Comparison of ENCODE assay signal across 19 cellular contexts in the genomic region with DNA sequence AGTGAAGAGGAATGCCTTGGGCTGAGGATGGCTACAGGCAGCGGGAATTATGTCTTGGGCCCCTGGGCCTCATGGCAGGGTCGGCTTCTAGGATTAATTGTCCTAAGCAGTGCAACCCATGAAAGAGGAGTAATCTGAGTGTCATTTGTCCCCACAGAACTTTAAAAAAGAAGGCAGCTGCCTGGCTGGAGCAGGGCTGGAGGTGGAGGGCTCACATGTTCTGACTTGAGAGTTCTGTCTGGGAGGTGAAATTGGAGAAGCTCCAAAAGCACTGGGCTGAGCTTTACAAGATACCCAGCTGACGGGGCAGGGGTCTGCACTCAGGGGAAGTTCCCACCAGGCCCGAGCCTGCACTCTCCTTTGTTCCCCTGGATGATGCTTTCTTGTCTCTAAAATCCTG. TPM values are rescaled to one million over a fixed set of nuclear protein-coding genes. Genes with fewer than 3 reads are reported as not detected.
DNase-seq lines count a peak whose midpoint lies in the region; ATAC-seq, FAIRE-seq and TF ChIP-seq lines count a peak whose summit lies in the region.
"Had no signal": no experiment of that assay in that cellular context is flagged by ENCODE, and none has a peak within 500 bp of the region (broad histone marks: within the 10 kb centered on the region; RNA-seq: fewer than 3 reads in every experiment).

No MANE protein-coding gene starts in this region.

- no peaks in the 10 kb centered on the region for H3K9me3 ChIP-seq in CD8-positive, alpha-beta T cell (ENCODE audit: low read length)
- H3K9me3 ChIP-seq: A549; BLaER1 treated with 17β-estradiol and CSF1 and Interleukin-3, amounts not matched to agents 10 nM and 100 nM had no signal

- H3K27me3 ChIP-seq in bronchial epithelial cell (ENCODE audit: control insufficient read depth, insufficient read depth, low read length), result no peaks in the 10 kb centered on the region
- no peaks in the 10 kb centered on the region for H3K27me3 ChIP-seq in CD8-positive, alpha-beta T cell (ENCODE audit: insufficient read depth, low read length)
- H3K27me3 ChIP-seq: BLaER1 treated with 17β-estradiol and CSF1 and Interleukin-3, amounts not matched to agents 10 nM and 100 nM had no signal

- H3K4me1 ChIP-seq in CD8-positive, alpha-beta T cell (ENCODE audit: insufficient read depth, low read length), result no peaks in the 10 kb centered on the region
- H3K4me1 ChIP-seq: A549 had no signal

- H3K36me3 Mint-ChIP-seq in nephron progenitor cell (ENCODE audit: low read depth) (no peaks in the 10 kb centered on the region), type B pancreatic cell (no peaks in the 10 kb centered on the region)
- no peaks in the 10 kb centered on the region for H3K36me3 Mint-ChIP-seq in CD8-positive, alpha-beta T cell

- DNase-seq in NCI-H82 (lab: John Stamatoyannopoulos, UW) (peak; percentile 37), NCI-H82 treated with DMSO at 0.1 percent for 48 hours (lab: John Stamatoyannopoulos, UW; ENCODE audit: unreplicated experiment) (no peak), bronchial epithelial cell (ENCODE audit: low read depth) (peak; percentile 50), nephron progenitor cell (peak; percentile 31), type B pancreatic cell (ENCODE audit: extremely low spot score, unreplicated experiment) (no peak)
- DNase-seq in CD8-positive, alpha-beta T cell, result no peak
- DNase-seq in activated CD4-positive, alpha-beta T cell treated with anti-CD3 and anti-CD28 coated beads for 1 hour, result no peak
- DNase-seq: H9; NCI-H1930; NCI-H524; NK-92 treated with Interleukin-12 subunit alpha and Interleukin-12 subunit beta, amount 100 ng/mL, for 24 hours; SIG-M5 had no signal

- H3K4me3 ChIP-seq in bronchial epithelial cell (ENCODE audit: low read depth, low read length), result no peak overlapping the region
- no peak overlapping the region for H3K4me3 ChIP-seq in CD8-positive, alpha-beta T cell (ENCODE audit: low read depth, low read length)
- H3K4me3 ChIP-seq: A549; BLaER1 treated with 17β-estradiol and CSF1 and Interleukin-3, amounts not matched to agents 10 nM and 100 nM had no signal

- FAIRE-seq in bronchial epithelial cell (lab: Jason Lieb, UNC), result no peak
- FAIRE-seq: A549, GM12892 had no signal

- intact Hi-C loops in CD8-positive, alpha-beta T cell (cut with DNase I, micrococcal nuclease), result loop anchor here in 1 of 2 experiments (5.0 kb wide), 1 partner anchor 133 kb away; no protein-coding TSS in a partner anchor

- peaks cover 13% of the 10 kb centered on the region for H3K27me3 Mint-ChIP-seq in nephron progenitor cell (ENCODE audit: low read depth, poor library complexity)
- H3K27me3 Mint-ChIP-seq in type B pancreatic cell, result peaks cover 3% of the 10 kb centered on the region
- H3K27me3 Mint-ChIP-seq in CD8-positive, alpha-beta T cell (ENCODE audit: low read depth), result peaks cover 7% of the 10 kb centered on the region

- H3K9me3 Mint-ChIP-seq in nephron progenitor cell (no peaks in the 10 kb centered on the region), type B pancreatic cell (no peaks in the 10 kb centered on the region)
- H3K9me3 Mint-ChIP-seq in CD8-positive, alpha-beta T cell, result no peaks in the 10 kb centered on the region
- H3K9me3 Mint-ChIP-seq: H9 had no signal

- H3K36me3 ChIP-seq in bronchial epithelial cell (ENCODE audit: control insufficient read depth, insufficient read depth, low read length), result no peaks in the 10 kb centered on the region
- no peaks in the 10 kb centered on the region for H3K36me3 ChIP-seq in CD8-positive, alpha-beta T cell (ENCODE audit: insufficient read depth, low read length)
- H3K36me3 ChIP-seq: BLaER1 treated with 17β-estradiol and CSF1 and Interleukin-3, amounts not matched to agents 10 nM and 100 nM had no signal

- H3K4me3 Mint-ChIP-seq in nephron progenitor cell (no peak overlapping the region), type B pancreatic cell (no peak overlapping the region)
- H3K4me3 Mint-ChIP-seq in CD8-positive, alpha-beta T cell, result no peak overlapping the region
- H3K4me3 Mint-ChIP-seq: H9 had no signal

- POLR2A ChIA-PET in CD8-positive, alpha-beta T cell (lab: Charles Lee), result no interaction called here

- H3K27ac Mint-ChIP-seq in nephron progenitor cell (peak overlapping the region; percentile 79), type B pancreatic cell (peak overlapping the region; percentile 17)
- no peak overlapping the region for H3K27ac Mint-ChIP-seq in CD8-positive, alpha-beta T cell
- H3K27ac Mint-ChIP-seq: H9 had no signal

- ATAC-seq in CD8-positive, alpha-beta T cell, result no peak
- no peak for ATAC-seq in HG02610 (IDR thresholded peaks at IDR 0.05; ENCODE audit: unreplicated experiment)
- ATAC-seq: A549 had no signal

- no peak overlapping the region for H3K27ac ChIP-seq in CD8-positive, alpha-beta T cell (ENCODE audit: low read depth, low read length)
- H3K27ac ChIP-seq: A549; BLaER1 treated with 17β-estradiol and CSF1 and Interleukin-3, amounts not matched to agents 10 nM and 100 nM; HL-60 had no signal

- peaks cover 29% of the 10 kb centered on the region for H3K4me1 Mint-ChIP-seq in nephron progenitor cell
- H3K4me1 Mint-ChIP-seq in type B pancreatic cell (ENCODE audit: unreplicated experiment), result peaks cover 19% of the 10 kb centered on the region
- no peaks in the 10 kb centered on the region for H3K4me1 Mint-ChIP-seq in CD8-positive, alpha-beta T cell (ENCODE audit: low read depth)

- no peak for TF ChIP-seq CTCF in bronchial epithelial cell (IDR thresholded peaks at IDR 0.05; ENCODE audit: insufficient read depth, low read length, severe bottlenecking)
- TF ChIP-seq CTCF in nephron progenitor cell (IDR thresholded peaks at IDR 0.05), result no peak
- no peak for TF ChIP-seq CTCF in type B pancreatic cell (conservative IDR thresholded peaks at IDR 0.05)
- TF ChIP-seq CTCF in CD8-positive, alpha-beta T cell (IDR thresholded peaks at IDR 0.05), result no peak

- CTCF ChIA-PET in CD8-positive, alpha-beta T cell (lab: Charles Lee), result no interaction called here

RNA-seq across cellular contexts. Expression of gene CACNA1S, which starts 22.6 kb away (rescaled TPM):
- not detected in 2 replicates for total RNA-seq in bronchial epithelial cell
- total RNA-seq in type B pancreatic cell (ENCODE audit: low replicate concordance), result 0.12 TPM in 1 of 2 replicates, not detected in the other
- not detected for total RNA-seq in CD8-positive, alpha-beta T cell
- total RNA-seq: H9, OCI-LY7 had no signal

RNA-seq across cellular contexts. Expression of gene ASCL5, which starts 37.4 kb away (rescaled TPM):
- total RNA-seq in bronchial epithelial cell (under 0.01 and 0.13 TPM in 2 replicates), type B pancreatic cell (ENCODE audit: low replicate concordance) (not detected in 2 replicates)
- under 1 TPM; 0.73 to 0.94 TPM for total RNA-seq in CD8-positive, alpha-beta T cell
- total RNA-seq: LHCN-M2, OCI-LY7 had no signal

Comparison
In these comparisons a context has a peak if more than half of its experiments do, and no peak if none do; other contexts are left out.
1. DNase-seq: peak in NCI-H82 (single experiment), bronchial epithelial cell (single experiment) and nephron progenitor cell (single experiment); none in NCI-H82 treated with DMSO at 0.1 percent for 48 hours (single experiment), type B pancreatic cell (single experiment), CD8-positive, alpha-beta T cell (0 of 7) and activated CD4-positive, alpha-beta T cell treated with anti-CD3 and anti-CD28 coated beads for 1 hour (single experiment).